ENCODE assay signal across 22 cellular contexts in genomic region chr15:77010842-77011241, GRCh38. TPM values are rescaled to one million over a fixed set of nuclear protein-coding genes. Genes with fewer than 3 reads are reported as not detected.
DNase-seq lines count a peak whose midpoint lies in the region; ATAC-seq and TF ChIP-seq lines count a peak whose summit lies in the region.
"Had no signal": no experiment of that assay in that cellular context is flagged by ENCODE, and none has a peak within 500 bp of the region (broad histone marks: within the 10 kb centered on the region; RNA-seq: fewer than 3 reads in every experiment).

No MANE protein-coding gene starts in this region.

- no peak for DNase-seq in activated naive CD4-positive, alpha-beta T cell treated with anti-CD3 and anti-CD28 coated beads, Interleukin-2, amount 50 U/mL, for 16 hours
- DNase-seq in activated CD4-positive, alpha-beta memory T cell treated with anti-CD3 and anti-CD28 coated beads, Interleukin-2, amount 10 ng/mL, durations not matched to agents 7 days and 5 days, result no peak
- DNase-seq in effector memory CD8-positive, alpha-beta T cell, result no peak
- DNase-seq in stimulated activated naive B cell treated with anti-CD40 and anti-IgM and Interleukin-4, amounts not matched to agents 10 μg/mL and 1 μg/mL and 100 μg/mL, for 72 hours, result no peak
- no peak for DNase-seq in NCI-H524 treated with DMSO at 0.1 percent for 48 hours (lab: John Stamatoyannopoulos, UW)
- no peak for DNase-seq in NCI-H2107 (lab: John Stamatoyannopoulos, UW)
- DNase-seq in sigmoid colon, result no peak
- DNase-seq: DND-41; Kasumi-1; NCI-H1092; NCI-H2081 treated with DMSO at 0.1 percent for 48 hours; NCI-H446 treated with DMSO at 0.1 percent for 48 hours; Peyer's patch; stimulated activated CD4-positive, alpha-beta T cell treated with anti-CD3 and anti-CD28 coated beads, Interleukin-1b, Interleukin-23, amount 100 ng/mL, for 48 hours; stimulated activated naive CD4-positive, alpha-beta T cell treated with Interleukin-2 at 50 U/mL for 16 hours had no signal

- no peak for TF ChIP-seq CTCF in sigmoid colon (IDR thresholded peaks at IDR 0.05)

- H3K4me3 ChIP-seq in sigmoid colon, result no peak overlapping the region
- H3K4me3 ChIP-seq: body of pancreas, Peyer's patch, SJSA1 had no signal

- WGBS in sigmoid colon, 2 donors, result 70 to 90% methylated on average over 4 of the region's 4 CpGs

- no peak overlapping the region for H3K4me3 Mint-ChIP-seq in activated naive CD4-positive, alpha-beta T cell treated with anti-CD3 and anti-CD28 coated beads, Interleukin-2, amount 50 U/mL, for 24 hours
- no peak overlapping the region for H3K4me3 Mint-ChIP-seq in activated CD4-positive, alpha-beta memory T cell treated with anti-CD3 and anti-CD28 coated beads, Interleukin-2, amount 10 ng/mL, durations not matched to agents 7 days and 5 days
- peak overlapping the region; percentile 63 to 76 for H3K4me3 Mint-ChIP-seq in effector memory CD8-positive, alpha-beta T cell
- no peak overlapping the region for H3K4me3 Mint-ChIP-seq in stimulated activated naive B cell treated with anti-CD40 and anti-IgM and Interleukin-4, amounts not matched to agents 10 μg/mL and 1 μg/mL and 100 μg/mL, for 72 hours
- H3K4me3 Mint-ChIP-seq: type B pancreatic cell, WTC11 had no signal

- POLR2A ChIA-PET in activated CD4-positive, alpha-beta memory T cell treated with anti-CD3 and anti-CD28 coated beads, Interleukin-2, amount 10 ng/mL, durations not matched to agents 7 days and 5 days (lab: Charles Lee), result interaction anchor here (1.4 to 1.8 kb wide), 3 partner anchors 8 to 15 kb away, joined by 3 to 5 read pairs (median 3); no protein-coding TSS in a partner anchor

- peaks cover 2% of the 10 kb centered on the region for H3K36me3 Mint-ChIP-seq in activated naive CD4-positive, alpha-beta T cell treated with anti-CD3 and anti-CD28 coated beads, Interleukin-2, amount 50 U/mL, for 24 hours
- H3K36me3 Mint-ChIP-seq in activated CD4-positive, alpha-beta memory T cell treated with anti-CD3 and anti-CD28 coated beads, Interleukin-2, amount 10 ng/mL, durations not matched to agents 7 days and 5 days (ENCODE audit: low read depth), result peaks cover 63% of the 10 kb centered on the region
- H3K36me3 Mint-ChIP-seq in effector memory CD8-positive, alpha-beta T cell (ENCODE audit: insufficient read depth), result peaks cover 44% of the 10 kb centered on the region
- H3K36me3 Mint-ChIP-seq in stimulated activated naive B cell treated with anti-CD40 and anti-IgM and Interleukin-4, amounts not matched to agents 10 μg/mL and 1 μg/mL and 100 μg/mL, for 72 hours, result peaks cover 9 to 30% of the 10 kb centered on the region in 2 donors
- H3K36me3 Mint-ChIP-seq: type B pancreatic cell, WTC11 had no signal

- H3K27ac Mint-ChIP-seq in activated naive CD4-positive, alpha-beta T cell treated with anti-CD3 and anti-CD28 coated beads, Interleukin-2, amount 50 U/mL, for 24 hours, result peak overlapping the region; percentile 88
- peak overlapping the region; percentile 62 for H3K27ac Mint-ChIP-seq in activated CD4-positive, alpha-beta memory T cell treated with anti-CD3 and anti-CD28 coated beads, Interleukin-2, amount 10 ng/mL, durations not matched to agents 7 days and 5 days
- H3K27ac Mint-ChIP-seq in effector memory CD8-positive, alpha-beta T cell, result peak overlapping the region; percentile 96
- peak overlapping the region; percentile 84 for H3K27ac Mint-ChIP-seq in stimulated activated naive B cell treated with anti-CD40 and anti-IgM and Interleukin-4, amounts not matched to agents 10 μg/mL and 1 μg/mL and 100 μg/mL, for 72 hours
- H3K27ac Mint-ChIP-seq: type B pancreatic cell, WTC11 had no signal

- ATAC-seq in effector memory CD8-positive, alpha-beta T cell (replicated peaks), result peak; percentile 5
- ATAC-seq in stimulated activated naive B cell treated with anti-CD40 and anti-IgM and Interleukin-4, amounts not matched to agents 10 μg/mL and 1 μg/mL and 100 μg/mL, for 72 hours (replicated peaks), result no peak
- ATAC-seq: HCT116, WTC11 had no signal

- no peaks in the 10 kb centered on the region for H3K9me3 ChIP-seq in sigmoid colon
- H3K9me3 ChIP-seq: body of pancreas, Peyer's patch, SJSA1 had no signal

- no peak for TF ChIP-seq POLR2A in sigmoid colon (IDR thresholded peaks at IDR 0.05)

- no peaks in the 10 kb centered on the region for H3K9me3 Mint-ChIP-seq in activated naive CD4-positive, alpha-beta T cell treated with anti-CD3 and anti-CD28 coated beads, Interleukin-2, amount 50 U/mL, for 24 hours
- no peaks in the 10 kb centered on the region for H3K9me3 Mint-ChIP-seq in activated CD4-positive, alpha-beta memory T cell treated with anti-CD3 and anti-CD28 coated beads, Interleukin-2, amount 10 ng/mL, durations not matched to agents 7 days and 5 days
- no peaks in the 10 kb centered on the region for H3K9me3 Mint-ChIP-seq in effector memory CD8-positive, alpha-beta T cell
- no peaks in the 10 kb centered on the region for H3K9me3 Mint-ChIP-seq in stimulated activated naive B cell treated with anti-CD40 and anti-IgM and Interleukin-4, amounts not matched to agents 10 μg/mL and 1 μg/mL and 100 μg/mL, for 72 hours
- H3K9me3 Mint-ChIP-seq: type B pancreatic cell, WTC11 had no signal

- no peak for TF ChIP-seq EP300 in sigmoid colon (IDR thresholded peaks at IDR 0.05)

- H3K27ac ChIP-seq in sigmoid colon, result no peak overlapping the region
- H3K27ac ChIP-seq: body of pancreas, Peyer's patch, SJSA1 had no signal

- H3K27me3 ChIP-seq in sigmoid colon, result no peaks in the 10 kb centered on the region
- H3K27me3 ChIP-seq: body of pancreas, Peyer's patch had no signal

- peaks cover 84% of the 10 kb centered on the region for H3K4me1 Mint-ChIP-seq in activated naive CD4-positive, alpha-beta T cell treated with anti-CD3 and anti-CD28 coated beads, Interleukin-2, amount 50 U/mL, for 24 hours
- peaks cover 83% of the 10 kb centered on the region for H3K4me1 Mint-ChIP-seq in activated CD4-positive, alpha-beta memory T cell treated with anti-CD3 and anti-CD28 coated beads, Interleukin-2, amount 10 ng/mL, durations not matched to agents 7 days and 5 days
- peaks cover 62 to 83% of the 10 kb centered on the region in 2 donors for H3K4me1 Mint-ChIP-seq in effector memory CD8-positive, alpha-beta T cell (ENCODE audit: low read depth in 2 of 2)
- H3K4me1 Mint-ChIP-seq in stimulated activated naive B cell treated with anti-CD40 and anti-IgM and Interleukin-4, amounts not matched to agents 10 μg/mL and 1 μg/mL and 100 μg/mL, for 72 hours, result peaks cover 63 to 69% of the 10 kb centered on the region in 2 donors
- H3K4me1 Mint-ChIP-seq: WTC11 had no signal

- H3K36me3 ChIP-seq in sigmoid colon, result no peaks in the 10 kb centered on the region
- H3K36me3 ChIP-seq: Peyer's patch, SJSA1 had no signal

- no peaks in the 10 kb centered on the region for H3K4me1 ChIP-seq in sigmoid colon
- H3K4me1 ChIP-seq: SJSA1 had no signal

- CTCF ChIA-PET in activated CD4-positive, alpha-beta memory T cell treated with anti-CD3 and anti-CD28 coated beads, Interleukin-2, amount 10 ng/mL, durations not matched to agents 7 days and 5 days (lab: Charles Lee), result interaction anchor here (0.9 kb wide), 1 partner anchor 32 kb away, joined by 3 read pairs; no protein-coding TSS in a partner anchor

- intact Hi-C loops in sigmoid colon (cut with DNase I), result no loop called here

- no peaks in the 10 kb centered on the region for H3K27me3 Mint-ChIP-seq in activated naive CD4-positive, alpha-beta T cell treated with anti-CD3 and anti-CD28 coated beads, Interleukin-2, amount 50 U/mL, for 24 hours
- H3K27me3 Mint-ChIP-seq in activated CD4-positive, alpha-beta memory T cell treated with anti-CD3 and anti-CD28 coated beads, Interleukin-2, amount 10 ng/mL, durations not matched to agents 7 days and 5 days, result no peaks in the 10 kb centered on the region
- no peaks in the 10 kb centered on the region for H3K27me3 Mint-ChIP-seq in effector memory CD8-positive, alpha-beta T cell
- H3K27me3 Mint-ChIP-seq in stimulated activated naive B cell treated with anti-CD40 and anti-IgM and Interleukin-4, amounts not matched to agents 10 μg/mL and 1 μg/mL and 100 μg/mL, for 72 hours, result no peaks in the 10 kb centered on the region

RNA-seq across cellular contexts. Expression of gene PSTPIP1, which starts 15.9 kb away (rescaled TPM):
- 100 to 1,000 TPM; 181 to 187 TPM for total RNA-seq in activated CD4-positive, alpha-beta memory T cell treated with anti-CD3 and anti-CD28 coated beads, Interleukin-2, amount 10 ng/mL, durations not matched to agents 7 days and 5 days
- total RNA-seq in sigmoid colon, result 10 to 100 TPM in 1 of 4 donors, 1 to 10 TPM in 3; 4.6 to 14.3 (median 7.7) TPM
- 10 to 100 TPM in 1 of 3 donors, 1 to 10 TPM in 2; 2.1 to 10.4 (median 6.6) TPM for polyA plus RNA-seq in sigmoid colon
- total RNA-seq: HT1080, SJSA1 had no signal

Comparison
In these comparisons a context has a peak if more than half of its experiments do, and no peak if none do; other contexts are left out.
1. H3K4me3 Mint-ChIP-seq: peak in effector memory CD8-positive, alpha-beta T cell (2 of 2); none in activated naive CD4-positive, alpha-beta T cell treated with anti-CD3 and anti-CD28 coated beads, Interleukin-2, amount 50 U/mL, for 24 hours (single experiment), activated CD4-positive, alpha-beta memory T cell treated with anti-CD3 and anti-CD28 coated beads, Interleukin-2, amount 10 ng/mL, durations not matched to agents 7 days and 5 days (single experiment) and stimulated activated naive B cell treated with anti-CD40 and anti-IgM and Interleukin-4, amounts not matched to agents 10 μg/mL and 1 μg/mL and 100 μg/mL, for 72 hours (0 of 2).
2. RNA of gene PSTPIP1, which starts 15.9 kb away (total RNA-seq): 181 to 187 TPM in activated CD4-positive, alpha-beta memory T cell treated with anti-CD3 and anti-CD28 coated beads, Interleukin-2, amount 10 ng/mL, durations not matched to agents 7 days and 5 days; 4.6 to 14.3 TPM in sigmoid colon; every median in the first group is over 10 times any median in the second.
3. Peak in every context shown above with its lines, with median percentiles within 50 percentile points of each other: H3K27ac Mint-ChIP-seq.